20 cellular contexts compared by ENCODE assay signal in genomic region chr5:160001051-160001450, GRCh38.
"Had no signal": no experiment of that assay in that cellular context is flagged by ENCODE, and none has a peak within 500 bp of the region (broad histone marks: within the 10 kb centered on the region; RNA-seq: fewer than 3 reads in every experiment).

No MANE protein-coding gene starts in this region.

- H3K27ac Mint-ChIP-seq: naive thymus-derived CD8-positive, alpha-beta T cell; stimulated activated naive B cell treated with anti-CD40 and anti-IgM and Interleukin-4, amounts not matched to agents 10 μg/mL and 1 μg/mL and 100 μg/mL, for 72 hours had no signal

- H3K4me1 ChIP-seq: esophagus muscularis mucosa, gastrocnemius medialis, heart right ventricle, sigmoid colon, transverse colon had no signal

- H3K4me1 Mint-ChIP-seq: naive thymus-derived CD8-positive, alpha-beta T cell; stimulated activated naive B cell treated with anti-CD40 and anti-IgM and Interleukin-4, amounts not matched to agents 10 μg/mL and 1 μg/mL and 100 μg/mL, for 72 hours; stimulated activated naive CD8-positive, alpha-beta T cell treated with anti-CD3 and anti-CD28 coated beads, Interleukin-15, amount 100 ng/mL, for 72 hours had no signal

- H3K36me3 ChIP-seq: esophagus muscularis mucosa, gastrocnemius medialis, heart right ventricle, neutrophil, sigmoid colon, thoracic aorta, transverse colon had no signal

- H3K4me3 ChIP-seq: dorsolateral prefrontal cortex, esophagus muscularis mucosa, gastrocnemius medialis, heart right ventricle, sigmoid colon, skin epidermis, thoracic aorta, transverse colon had no signal

- H3K27ac ChIP-seq: dorsolateral prefrontal cortex, esophagus muscularis mucosa, gastrocnemius medialis, heart right ventricle, neutrophil, sigmoid colon, skin epidermis, thoracic aorta, transverse colon had no signal

- H3K9me3 ChIP-seq: esophagus muscularis mucosa, gastrocnemius medialis, heart right ventricle, neutrophil, sigmoid colon, thoracic aorta, transverse colon had no signal

- H3K36me3 Mint-ChIP-seq: naive thymus-derived CD8-positive, alpha-beta T cell; stimulated activated naive B cell treated with anti-CD40 and anti-IgM and Interleukin-4, amounts not matched to agents 10 μg/mL and 1 μg/mL and 100 μg/mL, for 72 hours had no signal

- H3K9me3 Mint-ChIP-seq: naive thymus-derived CD8-positive, alpha-beta T cell; stimulated activated naive B cell treated with anti-CD40 and anti-IgM and Interleukin-4, amounts not matched to agents 10 μg/mL and 1 μg/mL and 100 μg/mL, for 72 hours; stimulated activated naive CD8-positive, alpha-beta T cell treated with anti-CD3 and anti-CD28 coated beads, Interleukin-15, amount 100 ng/mL, for 72 hours had no signal

- H3K27me3 ChIP-seq: gastrocnemius medialis, sigmoid colon, transverse colon had no signal

- DNase-seq: cortex of kidney; effector CD8-positive, alpha-beta T cell; gastrocnemius medialis; heart right ventricle; hypothalamus; kidney glomerular epithelial cell; mesendoderm; naive thymus-derived CD8-positive, alpha-beta T cell; posterior cingulate gyrus; sigmoid colon; stimulated activated CD4-positive, alpha-beta T cell treated with anti-CD3 and anti-CD28 coated beads, Interleukin-2, amount 100 ng/mL, for 24 hours; stimulated activated CD4-positive, alpha-beta T cell treated with anti-CD3 and anti-CD28 coated beads, Interleukin-4, amount 100 ng/mL, for 4 hours; stimulated activated naive B cell treated with anti-CD40 and anti-IgM and Interleukin-4, amounts not matched to agents 10 μg/mL and 1 μg/mL and 100 μg/mL, for 72 hours; stimulated activated naive CD8-positive, alpha-beta T cell treated with anti-CD3 and anti-CD28 coated beads, Interleukin-15, amount 100 ng/mL, for 72 hours had no signal

- H3K4me3 Mint-ChIP-seq: naive thymus-derived CD8-positive, alpha-beta T cell; stimulated activated naive B cell treated with anti-CD40 and anti-IgM and Interleukin-4, amounts not matched to agents 10 μg/mL and 1 μg/mL and 100 μg/mL, for 72 hours; stimulated activated naive CD8-positive, alpha-beta T cell treated with anti-CD3 and anti-CD28 coated beads, Interleukin-15, amount 100 ng/mL, for 72 hours had no signal

- ATAC-seq: gastrocnemius medialis; heart right ventricle; naive thymus-derived CD8-positive, alpha-beta T cell; stimulated activated naive B cell treated with anti-CD40 and anti-IgM and Interleukin-4, amounts not matched to agents 10 μg/mL and 1 μg/mL and 100 μg/mL, for 72 hours; stimulated activated naive CD8-positive, alpha-beta T cell treated with anti-CD3 and anti-CD28 coated beads, Interleukin-15, amount 100 ng/mL, for 72 hours had no signal
